Comparison of ENCODE assay signal across 22 cellular contexts in the genomic region with DNA sequence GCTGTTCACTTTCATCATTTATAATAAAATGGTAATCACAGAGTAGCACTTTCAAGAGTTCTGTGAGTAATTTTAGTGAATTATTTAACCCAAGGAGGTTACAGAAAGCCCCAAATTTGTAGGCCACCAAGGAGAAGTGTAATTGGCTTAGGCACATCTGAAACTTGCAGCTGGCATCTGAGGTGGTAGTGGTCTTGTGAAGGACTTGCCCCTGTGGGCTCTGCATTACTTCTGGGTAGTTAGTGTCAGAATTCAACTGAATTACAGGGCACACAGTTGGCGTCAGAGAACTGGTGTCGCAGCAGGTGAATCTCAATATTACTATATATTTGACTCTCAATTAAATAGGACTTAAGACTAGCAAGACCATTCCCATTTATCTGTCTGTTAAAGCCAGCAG. TPM values are rescaled to one million over a fixed set of nuclear protein-coding genes. Genes with fewer than 3 reads are reported as not detected.
DNase-seq lines count a peak whose midpoint lies in the region; ATAC-seq and TF ChIP-seq lines count a peak whose summit lies in the region.
"Had no signal": no experiment of that assay in that cellular context is flagged by ENCODE, and none has a peak within 500 bp of the region (broad histone marks: within the 10 kb centered on the region; RNA-seq: fewer than 3 reads in every experiment).

No MANE protein-coding gene starts in this region.

- intact Hi-C loops in activated T-helper 2 cell treated with anti-CD3 and anti-CD28 coated beads, Interferon-gamma antibody, Interleukin-2, Interleukin-4, amounts not matched to agents 10 μg/mL and 5 μg/mL and 100 μg/mL, durations not matched to agents 14 hours and 24 hours and 36 hours (cut with micrococcal nuclease) = loop anchor here (5.0 kb wide), 1 partner anchor 34 kb away; no protein-coding TSS in a partner anchor

- H3K4me1 ChIP-seq in Peyer's patch = no peaks in the 10 kb centered on the region
- H3K4me1 ChIP-seq: adrenal gland, gastrocnemius medialis had no signal

- CTCF ChIA-PET in activated CD8-positive, alpha-beta memory T cell treated with anti-CD3 and anti-CD28 coated beads, Interleukin-2, amount 10 ng/mL, durations not matched to agents 7 days and 5 days (lab: Charles Lee) = interaction anchor here (1.7 to 1.9 kb wide), 2 partner anchors 11 to 30 kb away, joined by 5 read pairs; no protein-coding TSS in a partner anchor

- no peak for TF ChIP-seq POLR2A in Peyer's patch (IDR thresholded peaks at IDR 0.05)

- no peak for TF ChIP-seq CTCF in Peyer's patch (IDR thresholded peaks at IDR 0.05)

- H3K4me1 Mint-ChIP-seq in activated CD8-positive, alpha-beta memory T cell treated with anti-CD3 and anti-CD28 coated beads, Interleukin-2, amount 10 ng/mL, durations not matched to agents 7 days and 5 days = peaks cover 71% of the 10 kb centered on the region
- H3K4me1 Mint-ChIP-seq in activated T-helper 2 cell treated with anti-CD3 and anti-CD28 coated beads, Interferon-gamma antibody, Interleukin-2, Interleukin-4, amounts not matched to agents 10 μg/mL and 5 μg/mL and 100 μg/mL, durations not matched to agents 14 hours and 24 hours and 36 hours (ENCODE audit: low read depth) = peaks cover 48% of the 10 kb centered on the region
- H3K4me1 Mint-ChIP-seq in stimulated activated memory B cell treated with anti-CD40 and anti-IgM and Interleukin-4, amounts not matched to agents 10 μg/mL and 1 μg/mL and 100 μg/mL, for 72 hours = peaks cover 24% of the 10 kb centered on the region
- H3K4me1 Mint-ChIP-seq: GM23338 had no signal

- no peaks in the 10 kb centered on the region for H3K27me3 Mint-ChIP-seq in activated CD8-positive, alpha-beta memory T cell treated with anti-CD3 and anti-CD28 coated beads, Interleukin-2, amount 10 ng/mL, durations not matched to agents 7 days and 5 days
- no peaks in the 10 kb centered on the region for H3K27me3 Mint-ChIP-seq in activated T-helper 2 cell treated with anti-CD3 and anti-CD28 coated beads, Interferon-gamma antibody, Interleukin-2, Interleukin-4, amounts not matched to agents 10 μg/mL and 5 μg/mL and 100 μg/mL, durations not matched to agents 14 hours and 24 hours and 36 hours (ENCODE audit: low read depth)
- H3K27me3 Mint-ChIP-seq in stimulated activated memory B cell treated with anti-CD40 and anti-IgM and Interleukin-4, amounts not matched to agents 10 μg/mL and 1 μg/mL and 100 μg/mL, for 72 hours = no peaks in the 10 kb centered on the region
- H3K27me3 Mint-ChIP-seq: type B pancreatic cell had no signal

- H3K36me3 Mint-ChIP-seq in activated CD8-positive, alpha-beta memory T cell treated with anti-CD3 and anti-CD28 coated beads, Interleukin-2, amount 10 ng/mL, durations not matched to agents 7 days and 5 days = peaks cover 16% of the 10 kb centered on the region
- H3K36me3 Mint-ChIP-seq in activated T-helper 2 cell treated with anti-CD3 and anti-CD28 coated beads, Interferon-gamma antibody, Interleukin-2, Interleukin-4, amounts not matched to agents 10 μg/mL and 5 μg/mL and 100 μg/mL, durations not matched to agents 14 hours and 24 hours and 36 hours (ENCODE audit: low read depth) = peaks cover 26% of the 10 kb centered on the region
- H3K36me3 Mint-ChIP-seq in stimulated activated memory B cell treated with anti-CD40 and anti-IgM and Interleukin-4, amounts not matched to agents 10 μg/mL and 1 μg/mL and 100 μg/mL, for 72 hours = peaks cover 8% of the 10 kb centered on the region
- H3K36me3 Mint-ChIP-seq: type B pancreatic cell had no signal

- no peaks in the 10 kb centered on the region for H3K9me3 ChIP-seq in Peyer's patch
- H3K9me3 ChIP-seq: adrenal gland, BLaER1, gastrocnemius medialis had no signal

- no peaks in the 10 kb centered on the region for H3K27me3 ChIP-seq in Peyer's patch
- H3K27me3 ChIP-seq: gastrocnemius medialis had no signal

- peak; percentile 16 for ATAC-seq in activated CD8-positive, alpha-beta memory T cell treated with anti-CD3 and anti-CD28 coated beads, Interleukin-2, amount 10 ng/mL, durations not matched to agents 7 days and 5 days
- ATAC-seq in HG03354 (IDR thresholded peaks at IDR 0.05; ENCODE audit: poor library complexity, severe bottlenecking, unreplicated experiment) (peak; percentile 27), GM21723 (IDR thresholded peaks at IDR 0.05; ENCODE audit: unreplicated experiment) (no peak), HG02981 (IDR thresholded peaks at IDR 0.05; ENCODE audit: unreplicated experiment) (no peak)
- ATAC-seq in stimulated activated memory B cell treated with anti-CD40 and anti-IgM and Interleukin-4, amounts not matched to agents 10 μg/mL and 1 μg/mL and 100 μg/mL, for 72 hours = peak; percentile 55
- ATAC-seq: gastrocnemius medialis, GM23338, left colon had no signal

- H3K36me3 ChIP-seq in Peyer's patch = no peaks in the 10 kb centered on the region
- H3K36me3 ChIP-seq: adrenal gland, BLaER1, gastrocnemius medialis had no signal

- no peak for DNase-seq in activated CD8-positive, alpha-beta memory T cell treated with anti-CD3 and anti-CD28 coated beads, Interleukin-2, amount 10 ng/mL, durations not matched to agents 7 days and 5 days
- DNase-seq in activated CD8-positive, alpha-beta memory T cell treated with anti-CD3 and anti-CD28 coated beads, Interleukin-2, amount 50 U/mL, for 48 hours = no peak
- no peak for DNase-seq in activated T-helper 2 cell treated with anti-CD3 and anti-CD28 coated beads, Interferon-gamma antibody, Interleukin-2, Interleukin-4, amounts not matched to agents 10 μg/mL and 5 μg/mL and 100 μg/mL, durations not matched to agents 14 hours and 24 hours and 36 hours (ENCODE audit: low spot score)
- no peak for DNase-seq in Peyer's patch
- DNase-seq: adrenal gland; dermis blood vessel endothelial cell; DMS153; gastrocnemius medialis; GF-D8; left colon; NCI-H1930; stimulated activated CD4-positive, alpha-beta T cell treated with anti-CD3 and anti-CD28 coated beads, Interleukin-12 subunit alpha, Interleukin-12 subunit beta, amount 100 ng/mL, for 4 hours; SW 1271 had no signal

- H3K4me3 Mint-ChIP-seq in activated CD8-positive, alpha-beta memory T cell treated with anti-CD3 and anti-CD28 coated beads, Interleukin-2, amount 10 ng/mL, durations not matched to agents 7 days and 5 days = peak overlapping the region; percentile 20
- no peak overlapping the region for H3K4me3 Mint-ChIP-seq in activated T-helper 2 cell treated with anti-CD3 and anti-CD28 coated beads, Interferon-gamma antibody, Interleukin-2, Interleukin-4, amounts not matched to agents 10 μg/mL and 5 μg/mL and 100 μg/mL, durations not matched to agents 14 hours and 24 hours and 36 hours (ENCODE audit: low read depth)
- no peak overlapping the region for H3K4me3 Mint-ChIP-seq in stimulated activated memory B cell treated with anti-CD40 and anti-IgM and Interleukin-4, amounts not matched to agents 10 μg/mL and 1 μg/mL and 100 μg/mL, for 72 hours
- H3K4me3 Mint-ChIP-seq: GM23338, type B pancreatic cell had no signal

- peak overlapping the region; percentile 84 for H3K27ac Mint-ChIP-seq in activated CD8-positive, alpha-beta memory T cell treated with anti-CD3 and anti-CD28 coated beads, Interleukin-2, amount 10 ng/mL, durations not matched to agents 7 days and 5 days
- peak overlapping the region; percentile 91 for H3K27ac Mint-ChIP-seq in activated T-helper 2 cell treated with anti-CD3 and anti-CD28 coated beads, Interferon-gamma antibody, Interleukin-2, Interleukin-4, amounts not matched to agents 10 μg/mL and 5 μg/mL and 100 μg/mL, durations not matched to agents 14 hours and 24 hours and 36 hours
- peak overlapping the region; percentile 91 for H3K27ac Mint-ChIP-seq in stimulated activated memory B cell treated with anti-CD40 and anti-IgM and Interleukin-4, amounts not matched to agents 10 μg/mL and 1 μg/mL and 100 μg/mL, for 72 hours
- H3K27ac Mint-ChIP-seq: GM23338, type B pancreatic cell had no signal

- peaks cover 2% of the 10 kb centered on the region for H3K9me3 Mint-ChIP-seq in activated CD8-positive, alpha-beta memory T cell treated with anti-CD3 and anti-CD28 coated beads, Interleukin-2, amount 10 ng/mL, durations not matched to agents 7 days and 5 days (ENCODE audit: low read depth)
- peaks cover 3% of the 10 kb centered on the region for H3K9me3 Mint-ChIP-seq in activated T-helper 2 cell treated with anti-CD3 and anti-CD28 coated beads, Interferon-gamma antibody, Interleukin-2, Interleukin-4, amounts not matched to agents 10 μg/mL and 5 μg/mL and 100 μg/mL, durations not matched to agents 14 hours and 24 hours and 36 hours
- H3K9me3 Mint-ChIP-seq in stimulated activated memory B cell treated with anti-CD40 and anti-IgM and Interleukin-4, amounts not matched to agents 10 μg/mL and 1 μg/mL and 100 μg/mL, for 72 hours = peaks cover 3% of the 10 kb centered on the region
- H3K9me3 Mint-ChIP-seq: GM23338, type B pancreatic cell had no signal

- H3K27ac ChIP-seq in Peyer's patch = peak overlapping the region in 1 of 4 donors; percentile 11
- H3K27ac ChIP-seq: adrenal gland, BLaER1, gastrocnemius medialis had no signal

- H3K4me3 ChIP-seq in Peyer's patch = no peak overlapping the region
- H3K4me3 ChIP-seq: adrenal gland, BLaER1, gastrocnemius medialis, GM23338 had no signal

RNA-seq across cellular contexts. Expression of a gene that starts 36.9 kb away (rescaled TPM):
- 10 to 100 TPM; 48.0 to 76.9 TPM for total RNA-seq in activated CD8-positive, alpha-beta memory T cell treated with anti-CD3 and anti-CD28 coated beads, Interleukin-2, amount 10 ng/mL, durations not matched to agents 7 days and 5 days
- total RNA-seq in activated T-helper 2 cell treated with anti-CD3 and anti-CD28 coated beads, Interferon-gamma antibody, Interleukin-2, Interleukin-4, amounts not matched to agents 10 μg/mL and 5 μg/mL and 100 μg/mL, durations not matched to agents 14 hours and 24 hours and 36 hours = 9.2 and 10.1 TPM in 2 replicates
- total RNA-seq in Peyer's patch = 10 to 100 TPM in 1 of 4 donors, 1 to 10 TPM in 3; 4.9 to 23.1 (median 6.6) TPM
- total RNA-seq: bronchial epithelial cell, epithelial cell of proximal tubule, gastrocnemius medialis, GM23338 had no signal

Comparison
In these comparisons a context has a peak if more than half of its experiments do, and no peak if none do; other contexts are left out.
1. ATAC-seq: peak in activated CD8-positive, alpha-beta memory T cell treated with anti-CD3 and anti-CD28 coated beads, Interleukin-2, amount 10 ng/mL, durations not matched to agents 7 days and 5 days (single experiment), HG03354 (single experiment) and stimulated activated memory B cell treated with anti-CD40 and anti-IgM and Interleukin-4, amounts not matched to agents 10 μg/mL and 1 μg/mL and 100 μg/mL, for 72 hours (single experiment); none in GM21723 (single experiment) and HG02981 (single experiment).
2. Peak in every context shown above with its lines, with median percentiles within 50 percentile points of each other: H3K27ac Mint-ChIP-seq.